Comparison of ENCODE assay signal across 10 cellular contexts in the genomic region with DNA sequence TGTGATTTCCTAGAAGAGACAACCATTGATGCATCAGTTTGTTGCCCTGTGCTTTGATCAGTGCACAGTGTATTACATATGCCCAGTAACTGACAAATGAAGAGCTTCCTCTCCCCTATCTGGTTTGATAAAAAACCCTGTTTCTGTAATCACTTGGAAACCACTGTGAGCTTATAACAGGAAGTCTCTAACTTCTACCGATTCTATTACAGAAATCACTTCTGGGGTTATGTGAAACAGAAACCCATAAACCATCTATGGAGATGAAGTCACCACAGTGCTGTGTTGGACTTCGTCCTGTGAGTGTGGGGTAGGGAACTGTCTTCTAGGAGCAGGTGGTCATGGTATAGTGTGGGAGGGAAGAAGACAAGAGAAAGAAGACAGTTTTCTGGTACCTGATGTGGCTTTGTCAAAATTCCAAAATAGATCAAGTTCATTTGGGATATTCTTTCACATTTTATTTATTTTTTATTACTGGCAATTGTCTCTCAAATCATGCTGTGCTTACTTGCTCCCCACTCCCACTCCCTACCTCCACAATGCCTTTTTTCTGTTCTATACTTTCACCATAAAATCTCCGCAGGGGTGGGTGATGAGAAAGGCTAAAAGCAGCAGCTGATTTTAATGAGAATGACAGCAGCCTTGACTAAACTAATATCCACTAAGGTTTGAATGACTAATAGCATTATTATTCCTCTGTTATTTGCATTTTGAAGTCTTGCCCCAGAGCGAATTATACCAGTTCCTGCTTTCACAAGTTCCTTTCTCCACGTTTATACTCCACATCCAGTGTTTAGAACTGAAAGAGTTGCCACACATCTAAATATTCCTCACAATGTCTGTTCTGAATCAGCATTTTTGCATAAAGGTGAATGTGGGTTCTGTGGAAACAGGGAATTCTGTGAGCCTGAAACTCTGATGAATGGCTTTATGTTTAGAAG. TPM values are rescaled to one million over a fixed set of nuclear protein-coding genes. Genes with fewer than 3 reads are reported as not detected.
DNase-seq lines count a peak whose midpoint lies in the region; ATAC-seq, FAIRE-seq and TF ChIP-seq lines count a peak whose summit lies in the region.
"Had no signal": no experiment of that assay in that cellular context is flagged by ENCODE, and none has a peak within 500 bp of the region (broad histone marks: within the 10 kb centered on the region; RNA-seq: fewer than 3 reads in every experiment).

No MANE protein-coding gene starts in this region.

- TF ChIP-seq CTCF in heart left ventricle (IDR thresholded peaks at IDR 0.05) = no peak
- TF ChIP-seq CTCF in kidney (IDR thresholded peaks at IDR 0.05; ENCODE audit: borderline replicate concordance, extremely low read depth, insufficient read depth) = no peak

- intact Hi-C loops in heart left ventricle (cut with DNase I) = no loop called here
- intact Hi-C loops in Right ventricle myocardium inferior (cut with DNase I) = no loop called here
- intact Hi-C loops in kidney (cut with DNase I) = no loop called here

- FAIRE-seq in kidney (lab: Jason Lieb, UNC) = no peak

- no peaks in the 10 kb centered on the region for H3K9me3 ChIP-seq in mesodermal cell (ENCODE audit: control insufficient read depth, low read length)
- H3K9me3 ChIP-seq in heart left ventricle = no peaks in the 10 kb centered on the region
- no peaks in the 10 kb centered on the region for H3K9me3 ChIP-seq in kidney (ENCODE audit: control insufficient read depth in 1 of 2, low read length in 2 of 2)
- H3K9me3 ChIP-seq: right lobe of liver had no signal

- H3K27ac Mint-ChIP-seq in T-helper 2 cell treated with Interferon-gamma antibody and Interleukin-4, amounts not matched to agents 5 μg/mL and 100 μg/mL, for 36 hours = no peak overlapping the region

- no peaks in the 10 kb centered on the region for H3K4me1 ChIP-seq in mesodermal cell (ENCODE audit: control insufficient read depth, insufficient read depth, low read length, poor library complexity, severe bottlenecking)
- H3K4me1 ChIP-seq in heart left ventricle = no peaks in the 10 kb centered on the region
- no peaks in the 10 kb centered on the region for H3K4me1 ChIP-seq in kidney (ENCODE audit: control insufficient read depth in 1 of 2, insufficient read depth in 1 of 2, low read depth in 1 of 2, low read length in 2 of 2)

- no peaks in the 10 kb centered on the region for H3K27me3 ChIP-seq in heart left ventricle
- H3K27me3 ChIP-seq: right lobe of liver had no signal

- H3K36me3 ChIP-seq in mesodermal cell (ENCODE audit: control insufficient read depth, insufficient read depth, low read length) (no peaks in the 10 kb centered on the region), heart left ventricle (no peaks in the 10 kb centered on the region), kidney (ENCODE audit: control insufficient read depth in 1 of 2, insufficient read depth in 2 of 2, low read length in 2 of 2) (no peaks in the 10 kb centered on the region)
- H3K36me3 ChIP-seq: right lobe of liver had no signal

- peak; percentile 64 for DNase-seq in RPMI7951 (ENCODE audit: low read depth)
- DNase-seq in T-helper 2 cell treated with Interferon-gamma antibody and Interleukin-4, amounts not matched to agents 5 μg/mL and 100 μg/mL, for 36 hours (ENCODE audit: low spot score) = no peak
- no peak for DNase-seq in heart left ventricle
- DNase-seq in Right ventricle myocardium inferior (ENCODE audit: missing footprints) = no peak
- no peak for DNase-seq in kidney
- DNase-seq: right lobe of liver had no signal

- H3K4me3 ChIP-seq in mesodermal cell (ENCODE audit: extremely low read depth, insufficient read depth, low read length, poor library complexity, severe bottlenecking) = no peak overlapping the region
- no peak overlapping the region for H3K4me3 ChIP-seq in heart left ventricle
- H3K4me3 ChIP-seq in kidney (ENCODE audit: low read length in 2 of 2) = no peak overlapping the region
- H3K4me3 ChIP-seq: right lobe of liver had no signal

- H3K4me1 Mint-ChIP-seq in T-helper 2 cell treated with Interferon-gamma antibody and Interleukin-4, amounts not matched to agents 5 μg/mL and 100 μg/mL, for 36 hours (ENCODE audit: low read depth) = peaks cover 1% of the 10 kb centered on the region

- peak; percentile 95 for ATAC-seq in GM18868 (IDR thresholded peaks at IDR 0.05; ENCODE audit: unreplicated experiment)
- peak; percentile 97 for ATAC-seq in HG02943 (IDR thresholded peaks at IDR 0.05; ENCODE audit: low read depth, unreplicated experiment)
- no peak for ATAC-seq in heart left ventricle
- no peak for ATAC-seq in Right ventricle myocardium inferior

- H3K27ac ChIP-seq in mesodermal cell (ENCODE audit: low read depth, low read length, severe bottlenecking) = peak overlapping the region; percentile 62
- H3K27ac ChIP-seq in heart left ventricle = no peak overlapping the region
- H3K27ac ChIP-seq in kidney (ENCODE audit: low read depth in 2 of 2, low read length in 2 of 2) = no peak overlapping the region
- H3K27ac ChIP-seq: right lobe of liver, VCaP had no signal

- no peak for TF ChIP-seq POLR2A in heart left ventricle (IDR thresholded peaks at IDR 0.05)

- H3K9ac ChIP-seq in kidney (ENCODE audit: low read length in 2 of 2) = no peak overlapping the region

- no peaks in the 10 kb centered on the region for H3K27me3 Mint-ChIP-seq in T-helper 2 cell treated with Interferon-gamma antibody and Interleukin-4, amounts not matched to agents 5 μg/mL and 100 μg/mL, for 36 hours (ENCODE audit: low read depth)

- no peaks in the 10 kb centered on the region for H3K36me3 Mint-ChIP-seq in T-helper 2 cell treated with Interferon-gamma antibody and Interleukin-4, amounts not matched to agents 5 μg/mL and 100 μg/mL, for 36 hours (ENCODE audit: low read depth)

- H3K4me3 Mint-ChIP-seq in T-helper 2 cell treated with Interferon-gamma antibody and Interleukin-4, amounts not matched to agents 5 μg/mL and 100 μg/mL, for 36 hours = no peak overlapping the region

- WGBS in mesodermal cell (ENCODE audit: insufficient coverage in 2 of 2), 2 experiments = 38 to 88% methylated on average over 1 to 3 of the region's 5 CpGs
- 56 to 68% (median 61%) methylated on average over 5 of the region's 5 CpGs for WGBS in heart left ventricle, 4 donors

- H3K9me3 Mint-ChIP-seq in T-helper 2 cell treated with Interferon-gamma antibody and Interleukin-4, amounts not matched to agents 5 μg/mL and 100 μg/mL, for 36 hours = no peaks in the 10 kb centered on the region

RNA-seq across cellular contexts. Expression of a gene that starts 41.7 kb away (rescaled TPM):
- 41.7 and 47.2 TPM in 2 replicates for total RNA-seq in RPMI7951 (2014; rRNA removed; shearing (Covaris generic))
- polyA plus RNA-seq in mesodermal cell (2013, experiment 1 of 2) = 41.8 TPM
- polyA plus RNA-seq in mesodermal cell (2013, experiment 2 of 2) = 44.6 TPM
- 10 to 100 TPM; 16.8 to 40.1 (median 30.2) TPM for total RNA-seq in heart left ventricle
- 10 to 100 TPM; 17.1 to 30.6 TPM for polyA plus RNA-seq in heart left ventricle
- total RNA-seq in Right ventricle myocardium inferior = 22.1 TPM
- total RNA-seq in kidney = 26.1 TPM
- polyA plus RNA-seq in kidney (ENCODE audit: insufficient read depth, low read depth, low replicate concordance) = 6.5 TPM

Comparison
In these comparisons a context has a peak if more than half of its experiments do, and no peak if none do; other contexts are left out.
1. ATAC-seq: peak in GM18868 (single experiment) and HG02943 (single experiment); none in heart left ventricle (0 of 4) and Right ventricle myocardium inferior (single experiment).